12 cellular contexts compared by ENCODE assay signal in the genomic region with DNA sequence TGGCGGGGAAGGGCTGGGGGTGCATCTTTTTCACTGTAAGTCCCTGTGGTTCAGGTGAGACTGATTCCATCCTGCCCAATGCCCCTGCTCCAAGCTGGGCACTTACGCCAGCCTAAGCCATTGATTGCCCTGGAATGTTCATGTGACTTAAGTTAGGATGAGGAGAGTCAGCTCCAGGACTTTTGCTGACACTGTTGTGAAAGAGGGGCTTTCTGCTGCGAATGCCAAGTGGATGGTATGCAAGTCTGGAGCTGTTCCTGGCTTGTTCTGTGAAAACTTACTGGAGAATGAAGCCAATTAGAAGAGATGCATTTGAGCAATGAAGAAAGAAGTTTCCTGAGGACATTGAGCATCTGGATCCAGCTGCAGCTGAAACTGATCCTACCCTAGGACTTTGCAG.
A peak's percentile ranks its signal among the peaks of the same experiment; 100 is the strongest.
DNase-seq lines count a peak whose midpoint lies in the region; ATAC-seq, FAIRE-seq and TF ChIP-seq lines count a peak whose summit lies in the region.
"Had no signal": no experiment of that assay in that cellular context is flagged by ENCODE, and none has a peak within 500 bp of the region (broad histone marks: within the 10 kb centered on the region; RNA-seq: fewer than 3 reads in every experiment).

No MANE protein-coding gene starts in this region.

- H2BK120ac ChIP-seq in mesenchymal stem cell (ENCODE audit: low read depth, low read length), result no peak overlapping the region

- no peaks in the 10 kb centered on the region for H4K20me1 ChIP-seq in HepG2 (ENCODE audit: insufficient read depth, low read length)

- no peak overlapping the region for H2BK5ac ChIP-seq in mesenchymal stem cell (ENCODE audit: low read depth, low read length, poor library complexity, severe bottlenecking)

- CTCF ChIA-PET in HepG2 (lab: Yijun Ruan, JAX; ENCODE audit: low intra/inter-chr PET ratio, low total read pairs), result no interaction called here

- H2BK12ac ChIP-seq in mesenchymal stem cell (ENCODE audit: low read length in 2 of 2), result no peak overlapping the region

- H3K4me2 ChIP-seq in HepG2 (ENCODE audit: low read depth, low read length) (no peak overlapping the region; the same call in 1 of the 2 replicates), mesenchymal stem cell (ENCODE audit: low read length, poor library complexity, severe bottlenecking) (no peak overlapping the region)

- H3K9me3 ChIP-seq in HepG2 (ENCODE audit: low read length) (no peaks in the 10 kb centered on the region), right lobe of liver (no peaks in the 10 kb centered on the region), mesenchymal stem cell (ENCODE audit: control insufficient read depth, low read length) (no peaks in the 10 kb centered on the region), left lung (no peaks in the 10 kb centered on the region)
- H3K9me3 ChIP-seq: tibial nerve had no signal

- H3K4me3 ChIP-seq in HepG2 (replicated peaks in 1 of 3; ENCODE audit: insufficient read depth in 1 of 3, low read depth in 2 of 3, low read length in 3 of 3) (no peak overlapping the region), right lobe of liver (no peak overlapping the region), choroid plexus epithelial cell (ENCODE audit: low read depth, low read length) (peak overlapping the region; percentile 12), mesenchymal stem cell (ENCODE audit: insufficient read depth in 1 of 2, low read depth in 1 of 2, low read length in 2 of 2) (peak overlapping the region in 1 of 2 experiments; percentile 65), left lung (no peak overlapping the region)
- H3K4me3 ChIP-seq: cardiac muscle cell, tibial nerve had no signal

- no peaks in the 10 kb centered on the region for H3K79me2 ChIP-seq in HepG2 (ENCODE audit: insufficient read depth, low read length)

- ATAC-seq in HepG2 (peak; percentile 52), right lobe of liver (no peak), HG02973 (IDR thresholded peaks at IDR 0.05; ENCODE audit: unreplicated experiment) (no peak), left lung (no peak)

- WGBS in HepG2 (ENCODE audit: low lambda C conversion rate), result 37% methylated on average over 3 of the region's 3 CpGs
- 40% methylated on average over 3 of the region's 3 CpGs for WGBS in right lobe of liver (ENCODE audit: insufficient coverage, low coverage, low lambda C conversion rate, missing lambda C conversion rate)
- WGBS in mesenchymal stem cell, result 52% methylated on average over 3 of the region's 3 CpGs

- H3K9ac ChIP-seq in HepG2 (ENCODE audit: insufficient read depth, low read depth, low read length) (no peak overlapping the region), mesenchymal stem cell (ENCODE audit: low read length) (peak overlapping the region; percentile 69)

- TF ChIP-seq POLR2A in HepG2 (IDR thresholded peaks at IDR 0.05; ENCODE audit: insufficient read depth in 1 of 2, low read depth in 2 of 2, low read length in 2 of 2) (no peak), right lobe of liver (IDR thresholded peaks at IDR 0.05) (no peak)

- POLR2A ChIA-PET in HepG2 (lab: Yijun Ruan, JAX), result interaction anchor here (1.5 kb wide), 1 partner anchor 22 kb away, joined by 3 read pairs; no protein-coding TSS in a partner anchor

- H3K14ac ChIP-seq in mesenchymal stem cell (ENCODE audit: low read length in 2 of 2), result no peak overlapping the region

- H3K79me1 ChIP-seq in mesenchymal stem cell (replicated peaks; ENCODE audit: low read length, poor library complexity, severe bottlenecking), result no peaks in the 10 kb centered on the region

- H3K4ac ChIP-seq in mesenchymal stem cell (ENCODE audit: low read depth in 1 of 2, low read length in 2 of 2), result no peak overlapping the region

- no peak overlapping the region for H4K91ac ChIP-seq in mesenchymal stem cell (ENCODE audit: low read length)

- TF ChIP-seq EP300 in HepG2 (IDR thresholded peaks at IDR 0.05; ENCODE audit: low read depth in 2 of 2, low read length in 2 of 2), result no peak
- no peak for TF ChIP-seq EP300 in HepG2 (CRISPR knock-in tag; IDR thresholded peaks at IDR 0.05; ENCODE audit: borderline replicate concordance)

- H2AFZ ChIP-seq in HepG2 (ENCODE audit: low read length), result no peak overlapping the region
- no peak overlapping the region for H2AFZ ChIP-seq in mesenchymal stem cell (ENCODE audit: low read depth, low read length)

- TF ChIP-seq CTCF in HepG2 (CRISPR knock-in tag; IDR thresholded peaks at IDR 0.05), result no peak
- no peak for TF ChIP-seq CTCF in right lobe of liver (IDR thresholded peaks at IDR 0.05)
- TF ChIP-seq CTCF in choroid plexus epithelial cell (conservative IDR thresholded peaks at IDR 0.05; ENCODE audit: low read depth, low read length), result no peak
- no peak for TF ChIP-seq CTCF in left lung (IDR thresholded peaks at IDR 0.05)

- intact Hi-C loops in HepG2 (cut with micrococcal nuclease; ENCODE audit: unreplicated experiment) (no loop called here), right lobe of liver (cut with DNase I) (no loop called here), posterior cingulate gyrus (cut with DNase I) (loop anchor here (2.0 kb wide), 1 partner anchor 81 kb away; no protein-coding TSS in a partner anchor), left lung (cut with DNase I) (no loop called here)

- no peak for DNase-seq in HepG2 (ENCODE audit: low spot score)
- no peak for DNase-seq in right lobe of liver
- peak; percentile 76 for DNase-seq in choroid plexus epithelial cell (ENCODE audit: low read depth)
- peak; percentile 57 for DNase-seq in mesenchymal stem cell
- DNase-seq in posterior cingulate gyrus, result no peak
- DNase-seq in left lung, result no peak
- DNase-seq in SW480 (ENCODE audit: low spot score), result no peak
- DNase-seq: activated CD4-positive, alpha-beta memory T cell treated with anti-CD3 and anti-CD28 coated beads, Interleukin-2, amount 10 ng/mL, durations not matched to agents 7 days and 5 days; CD4-positive, CD25-positive, alpha-beta regulatory T cell had no signal

- no peak for TF ChIP-seq RAD21 in HepG2 (CRISPR knock-in tag; IDR thresholded peaks at IDR 0.05)

- H3K27ac ChIP-seq in HepG2 (ENCODE audit: extremely low read length, insufficient read depth, low read length) (no peak overlapping the region), right lobe of liver (no peak overlapping the region), mesenchymal stem cell (ENCODE audit: low read length, poor library complexity, severe bottlenecking) (no peak overlapping the region), left lung (no peak overlapping the region)
- H3K27ac ChIP-seq: cardiac muscle cell had no signal

- H3K23ac ChIP-seq in mesenchymal stem cell (ENCODE audit: low read length in 2 of 2), result no peak overlapping the region

- FAIRE-seq in HepG2 (lab: Jason Lieb, UNC), result no peak

- H4K8ac ChIP-seq in mesenchymal stem cell (ENCODE audit: low read length), result no peak overlapping the region

- no peak overlapping the region for H3K18ac ChIP-seq in mesenchymal stem cell (ENCODE audit: low read depth in 1 of 2, low read length in 2 of 2)

- H3K27me3 ChIP-seq in HepG2 (ENCODE audit: control insufficient read depth in 1 of 2, insufficient read depth in 2 of 2, low read length in 2 of 2) (peaks cover 1 to 6% of the 10 kb centered on the region in 2 experiments; a peak in 3 of 5 replicates), right lobe of liver (no peaks in the 10 kb centered on the region), mesenchymal stem cell (ENCODE audit: control insufficient read depth in 1 of 2, insufficient read depth in 1 of 2, low read length in 2 of 2) (peaks cover 0 to 49% of the 10 kb centered on the region in 2 experiments), left lung (peaks cover 0 to 44% of the 10 kb centered on the region in 2 donors)

- peaks cover 33% of the 10 kb centered on the region for H3K4me1 ChIP-seq in HepG2 (ENCODE audit: insufficient read depth, low read length)
- H3K4me1 ChIP-seq in right lobe of liver, result no peaks in the 10 kb centered on the region
- peaks cover 4% of the 10 kb centered on the region for H3K4me1 ChIP-seq in mesenchymal stem cell (ENCODE audit: control insufficient read depth, insufficient read depth, low read depth, low read length)
- H3K4me1 ChIP-seq in left lung, result peaks cover 0 to 16% of the 10 kb centered on the region in 2 donors

- in situ Hi-C loops in HepG2 (cut with HindIII; ENCODE audit: extremely low pct_ligation_motif_present, low pct_unique_long_range_greater_than_20kb), result no loop called here

- H2AK5ac ChIP-seq in mesenchymal stem cell (ENCODE audit: low read length, severe bottlenecking), result no peak overlapping the region

- no TSS peak for BruUV-seq in HepG2 (replicated peaks; lab: Mats Ljungman, UMichigan)

- H2BK15ac ChIP-seq in mesenchymal stem cell (ENCODE audit: low read depth, poor library complexity, severe bottlenecking), result no peak overlapping the region

- H3K36me3 ChIP-seq in HepG2 (replicated peaks in 1 of 2; ENCODE audit: control insufficient read depth in 1 of 2, insufficient read depth in 2 of 2, low read length in 2 of 2) (no peaks in the 10 kb centered on the region), right lobe of liver (no peaks in the 10 kb centered on the region), mesenchymal stem cell (ENCODE audit: control insufficient read depth in 1 of 2, insufficient read depth in 2 of 2, low read depth in 1 of 2, low read length in 2 of 2) (no peaks in the 10 kb centered on the region), left lung (no peaks in the 10 kb centered on the region)
- H3K36me3 ChIP-seq: cardiac muscle cell, tibial nerve had no signal

TF ChIP-seq in HepG2, 621 proteins besides CTCF, POLR2A, EP300 and RAD21:
- no peak for TF ChIP-seq ZNF737 (CRISPR knock-in tag; IDR thresholded peaks at IDR 0.05; ENCODE audit: borderline replicate concordance)
- TF ChIP-seq MIXL1 (CRISPR knock-in tag; IDR thresholded peaks at IDR 0.05), result no peak
- TF ChIP-seq SNAPC5 (CRISPR knock-in tag; IDR thresholded peaks at IDR 0.05; ENCODE audit: borderline replicate concordance), result no peak
- no peak for TF ChIP-seq TEAD3 (CRISPR knock-in tag; optimal IDR thresholded peaks at IDR 0.05; ENCODE audit: borderline replicate concordance)
- no peak for TF ChIP-seq ZNF761 (CRISPR knock-in tag; conservative IDR thresholded peaks at IDR 0.05)
- no peak for TF ChIP-seq ZNF879 (CRISPR knock-in tag; IDR thresholded peaks at IDR 0.05)
- no peak for TF ChIP-seq MZF1 (CRISPR knock-in tag; IDR thresholded peaks at IDR 0.05; ENCODE audit: borderline replicate concordance)
- TF ChIP-seq ZNF17 (CRISPR knock-in tag; IDR thresholded peaks at IDR 0.05), result no peak
- TF ChIP-seq, protein P1, sequence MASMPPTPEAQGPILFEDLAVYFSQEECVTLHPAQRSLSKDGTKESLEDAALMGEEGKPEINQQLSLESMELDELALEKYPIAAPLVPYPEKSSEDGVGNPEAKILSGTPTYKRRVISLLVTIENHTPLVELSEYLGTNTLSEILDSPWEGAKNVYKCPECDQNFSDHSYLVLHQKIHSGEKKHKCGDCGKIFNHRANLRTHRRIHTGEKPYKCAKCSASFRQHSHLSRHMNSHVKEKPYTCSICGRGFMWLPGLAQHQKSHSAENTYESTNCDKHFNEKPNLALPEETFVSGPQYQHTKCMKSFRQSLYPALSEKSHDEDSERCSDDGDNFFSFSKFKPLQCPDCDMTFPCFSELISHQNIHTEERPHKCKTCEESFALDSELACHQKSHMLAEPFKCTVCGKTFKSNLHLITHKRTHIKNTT (CRISPR knock-in tag; IDR thresholded peaks at IDR 0.05), result no peak
- TF ChIP-seq SMARCC2 (IDR thresholded peaks at IDR 0.05), result no peak

Comparison
In these comparisons a context has a peak if more than half of its experiments do, and no peak if none do; other contexts are left out.
1. DNase-seq: peak in choroid plexus epithelial cell (single experiment) and mesenchymal stem cell (single experiment); none in HepG2 (single experiment), right lobe of liver (0 of 3), posterior cingulate gyrus (0 of 10), left lung (0 of 2) and SW480 (single experiment).